ENCODE assay signal across 1 cellular context in genomic region chr1:114756949-114757454, GRCh38.
TF ChIP-seq lines count a peak whose summit lies in the region.

No MANE protein-coding gene starts in this region.

TF ChIP-seq in HEK293, 187 proteins besides CTCF, POLR2A, EP300 and RAD21 (continued from another document):
- TF ChIP-seq INSM2 (tag by site-specific recombination; IDR thresholded peaks at IDR 0.05) (no peak), ZNF747 (tag by site-specific recombination; IDR thresholded peaks at IDR 0.05) (no peak), ZNF560 (tag by site-specific recombination; IDR thresholded peaks at IDR 0.05; ENCODE audit: borderline replicate concordance) (no peak), ZNF571 (tag by site-specific recombination; IDR thresholded peaks at IDR 0.05) (no peak), ZNF133 (tag by site-specific recombination; IDR thresholded peaks at IDR 0.05) (no peak), ZNF580 (tag by site-specific recombination; IDR thresholded peaks at IDR 0.05) (no peak), MZF1 (tag by site-specific recombination; IDR thresholded peaks at IDR 0.05; ENCODE audit: borderline replicate concordance) (no peak), ZNF140 (tag by site-specific recombination; IDR thresholded peaks at IDR 0.05) (no peak), IKZF3 (tag by site-specific recombination; IDR thresholded peaks at IDR 0.05) (no peak), ZNF266 (tag by site-specific recombination; IDR thresholded peaks at IDR 0.05; ENCODE audit: low read depth) (no peak), PRDM10 (tag by site-specific recombination; IDR thresholded peaks at IDR 0.05) (peak; percentile 82), ZNF529 (tag by site-specific recombination; IDR thresholded peaks at IDR 0.05; ENCODE audit: insufficient replicate concordance) (no peak)
